ENCODE assay signal across 19 cellular contexts in the genomic region with DNA sequence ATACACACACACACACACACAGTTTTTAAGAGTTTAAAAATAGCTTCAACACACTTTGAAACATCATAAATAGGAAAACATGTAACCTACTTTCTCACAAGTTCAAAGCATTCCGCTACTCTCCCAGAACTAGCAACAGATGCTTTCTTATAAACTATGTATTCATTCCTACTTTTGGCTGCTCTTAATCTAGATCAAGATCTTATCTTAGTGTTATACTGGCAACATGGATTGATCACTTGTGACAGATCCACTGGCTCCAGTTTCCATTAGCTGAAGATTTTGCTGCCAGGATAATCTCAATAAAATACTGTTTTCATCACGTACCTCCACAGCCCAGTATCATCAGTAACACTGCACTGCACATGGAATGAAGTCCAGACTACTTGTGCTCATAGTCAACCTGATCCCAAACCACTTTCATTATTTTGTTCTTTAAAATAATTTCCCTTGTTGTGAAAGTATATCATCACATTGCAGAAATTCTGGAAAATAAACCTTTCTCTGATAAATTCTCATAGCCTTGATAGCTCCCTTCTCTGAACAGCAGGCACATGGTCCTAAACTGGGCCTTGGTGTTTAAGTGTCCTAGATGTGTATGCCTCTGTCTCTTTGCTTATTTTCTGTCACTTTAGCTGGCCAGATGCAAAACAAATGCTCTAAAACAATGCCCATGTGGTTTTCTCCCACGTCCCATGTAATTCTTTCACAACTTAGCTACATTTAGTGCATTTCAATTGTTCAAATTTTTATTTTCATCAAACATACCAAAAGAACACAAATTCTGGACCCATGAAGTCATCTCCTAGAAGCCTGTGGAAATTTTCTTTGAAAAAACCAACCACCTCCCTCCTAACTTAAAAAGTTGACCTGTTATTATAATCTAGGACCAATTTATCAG.
DNase-seq lines count a peak whose midpoint lies in the region; ATAC-seq and TF ChIP-seq lines count a peak whose summit lies in the region.
"Had no signal": no experiment of that assay in that cellular context is flagged by ENCODE, and none has a peak within 500 bp of the region (broad histone marks: within the 10 kb centered on the region; RNA-seq: fewer than 3 reads in every experiment).

No MANE protein-coding gene starts in this region.

- no peak for ATAC-seq in HG02623 (IDR thresholded peaks at IDR 0.05; ENCODE audit: unreplicated experiment)
- ATAC-seq in HG02610 (IDR thresholded peaks at IDR 0.05; ENCODE audit: unreplicated experiment): no peak

- DNase-seq in AG10803 (ENCODE audit: low read depth): peak; percentile 62
- peak; percentile 36 for DNase-seq in HFF-Myc (ENCODE audit: extremely low read depth, low read depth)
- DNase-seq in adipocyte (ENCODE audit: low read depth): peak; percentile 49
- DNase-seq in DMS 273 (lab: John Stamatoyannopoulos, UW; ENCODE audit: unreplicated experiment): no peak
- DNase-seq: 8988T, H9, IMR-90, NCI-H1105 treated with DMSO at 0.1 percent for 48 hours, NCI-H2029 treated with DMSO at 0.1 percent for 48 hours, NCI-H226, NCI-H510A treated with DMSO at 0.1 percent for 48 hours, NCI-H748 treated with DMSO at 0.1 percent for 48 hours, PC-9, SHP77 treated with DMSO at 0.1 percent for 48 hours had no signal

- H3K36me3 ChIP-seq in adipocyte (ENCODE audit: control insufficient read depth, insufficient read depth, low read length, severe bottlenecking): no peaks in the 10 kb centered on the region

- H3K27me3 Mint-ChIP-seq in nephron (ENCODE audit: low read depth): no peaks in the 10 kb centered on the region
- H3K27me3 Mint-ChIP-seq: B cell had no signal

- TF ChIP-seq CTCF in AG10803 (conservative IDR thresholded peaks at IDR 0.05; ENCODE audit: low read length) (no peak), HFF-Myc (IDR thresholded peaks at IDR 0.05; ENCODE audit: low read depth, low read length, missing control alignments) (no peak), nephron (IDR thresholded peaks at IDR 0.05; ENCODE audit: unreplicated experiment in 3 of 3) (no peak)

- no peaks in the 10 kb centered on the region for H3K9me3 Mint-ChIP-seq in nephron
- H3K9me3 Mint-ChIP-seq: H9 had no signal

- H3K27me3 ChIP-seq in adipocyte (replicated peaks; ENCODE audit: control insufficient read depth, insufficient read depth, low read length): no peaks in the 10 kb centered on the region

- no peak overlapping the region for H3K4me3 Mint-ChIP-seq in nephron
- H3K4me3 Mint-ChIP-seq: B cell, H9 had no signal

- H3K9me3 ChIP-seq in adipocyte (ENCODE audit: control insufficient read depth, low read length): no peaks in the 10 kb centered on the region

- H3K4me1 Mint-ChIP-seq in nephron: peaks cover 18% of the 10 kb centered on the region
- H3K4me1 Mint-ChIP-seq: B cell had no signal

- H3K4me3 ChIP-seq in AG10803 (ENCODE audit: low read length) (no peak overlapping the region), HFF-Myc (replicated peaks; ENCODE audit: low read depth, low read length) (no peak overlapping the region), adipocyte (ENCODE audit: low read length) (no peak overlapping the region)
- H3K4me3 ChIP-seq: PC-9 had no signal

- peak overlapping the region in 2 of 3 experiments; percentile 22 to 79 for H3K27ac Mint-ChIP-seq in nephron
- H3K27ac Mint-ChIP-seq: B cell, H9 had no signal

- H3K36me3 Mint-ChIP-seq in nephron (ENCODE audit: low read depth): no peaks in the 10 kb centered on the region

- H3K4me1 ChIP-seq in adipocyte (ENCODE audit: control insufficient read depth, insufficient read depth, low read length): peaks cover 2% of the 10 kb centered on the region

- H3K9ac ChIP-seq in adipocyte (ENCODE audit: low read length): no peak overlapping the region
- H3K9ac ChIP-seq: KMS-11 had no signal
